In the genomic region with DNA sequence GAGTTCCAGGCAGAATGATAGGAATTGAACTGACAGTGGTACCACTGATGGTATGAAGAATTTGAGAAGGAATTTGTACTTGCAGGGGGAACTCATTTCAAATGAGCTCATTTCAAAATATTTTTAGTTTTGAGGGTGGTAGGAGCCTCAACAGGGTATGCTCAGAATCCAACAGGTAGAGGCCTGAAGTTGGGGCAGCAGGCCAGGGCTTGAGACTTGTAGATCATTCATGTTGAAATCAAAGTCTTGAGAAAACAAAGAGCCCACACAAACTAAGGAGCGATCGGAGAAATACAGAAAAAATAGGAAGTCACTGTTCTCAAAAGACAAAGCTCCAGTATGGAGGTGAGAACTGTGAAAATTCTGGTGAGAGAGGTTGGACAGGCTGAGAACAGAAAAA, we compare ENCODE assay signal across 10 cellular contexts. TPM values are rescaled to one million over a fixed set of nuclear protein-coding genes. Genes with fewer than 3 reads are reported as not detected.
A peak's percentile ranks its signal among the peaks of the same experiment; 100 is the strongest.
DNase-seq lines count a peak whose midpoint lies in the region; ATAC-seq lines count a peak whose summit lies in the region.
"Had no signal": no experiment of that assay in that cellular context is flagged by ENCODE, and none has a peak within 500 bp of the region (broad histone marks: within the 10 kb centered on the region; RNA-seq: fewer than 3 reads in every experiment).

No MANE protein-coding gene starts in this region.

- CTCF ChIA-PET in activated naive CD4-positive, alpha-beta T cell treated with anti-CD3 and anti-CD28 coated beads for 36 hours (lab: Charles Lee): interaction anchor here (1.4 to 1.7 kb wide), 2 partner anchors 10 to 179 kb away, joined by 4 to 5 read pairs; a partner anchor contains a TSS
- CTCF ChIA-PET in activated CD4-positive, alpha-beta memory T cell treated with anti-CD3 and anti-CD28 coated beads for 36 hours (lab: Charles Lee): interaction anchor here (0.6 to 1.1 kb wide), 2 partner anchors 44 to 187 kb away, joined by 3 to 4 read pairs; no protein-coding TSS in a partner anchor

- H3K27me3 ChIP-seq in iPS-18a (ENCODE audit: control insufficient read depth, insufficient read depth, low read length) (no peaks in the 10 kb centered on the region), subcutaneous abdominal adipose tissue (ENCODE audit: control insufficient read depth in 5 of 5, insufficient read depth in 4 of 5, low read length in 5 of 5) (no peaks in the 10 kb centered on the region)

- H3K36me3 Mint-ChIP-seq in activated naive CD4-positive, alpha-beta T cell treated with anti-CD3 and anti-CD28 coated beads for 36 hours (ENCODE audit: low read depth): no peaks in the 10 kb centered on the region
- no peaks in the 10 kb centered on the region for H3K36me3 Mint-ChIP-seq in activated CD4-positive, alpha-beta memory T cell treated with anti-CD3 and anti-CD28 coated beads for 36 hours

- H3K9ac ChIP-seq in iPS-18a (ENCODE audit: low read length): no peak overlapping the region
- H3K9ac ChIP-seq in subcutaneous abdominal adipose tissue (ENCODE audit: low read length in 5 of 5): peak overlapping the region in 4 of 5 donors; percentile 39 to 72 (median 64)

- intact Hi-C loops in activated naive CD4-positive, alpha-beta T cell treated with anti-CD3 and anti-CD28 coated beads for 36 hours (cut with micrococcal nuclease): loop anchor here (2.0 to 10.0 kb wide), 2 partner anchors 163 to 711 kb away; a partner anchor contains a TSS
- intact Hi-C loops in activated CD4-positive, alpha-beta memory T cell treated with anti-CD3 and anti-CD28 coated beads for 36 hours (cut with micrococcal nuclease): loop anchor here (10.0 kb wide), 1 partner anchor 591 kb away; no protein-coding TSS in a partner anchor

- H3K4me3 Mint-ChIP-seq in activated naive CD4-positive, alpha-beta T cell treated with anti-CD3 and anti-CD28 coated beads for 36 hours: peak overlapping the region; percentile 85
- peak overlapping the region; percentile 86 for H3K4me3 Mint-ChIP-seq in activated CD4-positive, alpha-beta memory T cell treated with anti-CD3 and anti-CD28 coated beads for 36 hours

- H3K4me1 Mint-ChIP-seq in activated naive CD4-positive, alpha-beta T cell treated with anti-CD3 and anti-CD28 coated beads for 36 hours (ENCODE audit: low read depth): peaks cover 45% of the 10 kb centered on the region
- peaks cover 56% of the 10 kb centered on the region for H3K4me1 Mint-ChIP-seq in activated CD4-positive, alpha-beta memory T cell treated with anti-CD3 and anti-CD28 coated beads for 36 hours (ENCODE audit: low read depth)

- peak overlapping the region; percentile 77 for H3K27ac Mint-ChIP-seq in activated naive CD4-positive, alpha-beta T cell treated with anti-CD3 and anti-CD28 coated beads for 36 hours
- H3K27ac Mint-ChIP-seq in activated CD4-positive, alpha-beta memory T cell treated with anti-CD3 and anti-CD28 coated beads for 36 hours: peak overlapping the region; percentile 86

- no peak for ATAC-seq in HG02973 (IDR thresholded peaks at IDR 0.05; ENCODE audit: unreplicated experiment)

- no peaks in the 10 kb centered on the region for H3K36me3 ChIP-seq in iPS-18a (ENCODE audit: control insufficient read depth, low read depth, low read length)
- no peaks in the 10 kb centered on the region for H3K36me3 ChIP-seq in subcutaneous abdominal adipose tissue (ENCODE audit: control insufficient read depth in 5 of 5, insufficient read depth in 5 of 5, low read length in 5 of 5)

- POLR2A ChIA-PET in activated CD4-positive, alpha-beta memory T cell treated with anti-CD3 and anti-CD28 coated beads for 36 hours (lab: Charles Lee): interaction anchor here (2.2 kb wide), 1 partner anchor 10 kb away, joined by 13 read pairs; a partner anchor contains a TSS

- peaks cover 15% of the 10 kb centered on the region for H3K9me3 ChIP-seq in iPS-18a (ENCODE audit: control insufficient read depth, low read depth, low read length)
- no peaks in the 10 kb centered on the region for H3K9me3 ChIP-seq in subcutaneous abdominal adipose tissue (ENCODE audit: control insufficient read depth in 5 of 5, low read length in 5 of 5)

- H3K4me1 ChIP-seq in iPS-18a (ENCODE audit: control insufficient read depth, low read depth, low read length) (peaks cover 5% of the 10 kb centered on the region), subcutaneous abdominal adipose tissue (ENCODE audit: control insufficient read depth in 5 of 5, insufficient read depth in 5 of 5, low read length in 5 of 5) (peaks cover 2 to 23% (median 15%) of the 10 kb centered on the region in 5 donors)

- no peaks in the 10 kb centered on the region for H3K27me3 Mint-ChIP-seq in activated naive CD4-positive, alpha-beta T cell treated with anti-CD3 and anti-CD28 coated beads for 36 hours (ENCODE audit: low read depth)
- H3K27me3 Mint-ChIP-seq in activated CD4-positive, alpha-beta memory T cell treated with anti-CD3 and anti-CD28 coated beads for 36 hours: no peaks in the 10 kb centered on the region

- no peak for DNase-seq in activated naive CD4-positive, alpha-beta T cell treated with anti-CD3 and anti-CD28 coated beads for 36 hours
- no peak for DNase-seq in activated naive CD4-positive, alpha-beta T cell treated with anti-CD3 and anti-CD28 coated beads, Interleukin-2, amount 50 U/mL, for 16 hours
- no peak for DNase-seq in activated CD4-positive, alpha-beta memory T cell treated with anti-CD3 and anti-CD28 coated beads for 36 hours
- no peak for DNase-seq in pons (ENCODE audit: low spot score)
- no peak for DNase-seq in stimulated activated naive CD4-positive, alpha-beta T cell (lab: John Stamatoyannopoulos, UW)
- DNase-seq: head of caudate nucleus, NCI-H748 treated with DMSO at 0.1 percent for 48 hours had no signal

- H3K9me3 Mint-ChIP-seq in activated naive CD4-positive, alpha-beta T cell treated with anti-CD3 and anti-CD28 coated beads for 36 hours: no peaks in the 10 kb centered on the region
- no peaks in the 10 kb centered on the region for H3K9me3 Mint-ChIP-seq in activated CD4-positive, alpha-beta memory T cell treated with anti-CD3 and anti-CD28 coated beads for 36 hours

- no peak overlapping the region for H3K27ac ChIP-seq in iPS-18a (ENCODE audit: low read length)
- H3K27ac ChIP-seq in subcutaneous abdominal adipose tissue (ENCODE audit: low read depth, low read length): no peak overlapping the region

- peak overlapping the region; percentile 74 for H3K4me3 ChIP-seq in iPS-18a (ENCODE audit: low read length)
- peak overlapping the region; percentile 81 to 84 (median 83) for H3K4me3 ChIP-seq in subcutaneous abdominal adipose tissue (ENCODE audit: low read depth in 1 of 5, low read length in 5 of 5)

RNA-seq across cellular contexts. Expression of a gene that starts 1.0 kb away (rescaled TPM):
- total RNA-seq in activated naive CD4-positive, alpha-beta T cell treated with anti-CD3 and anti-CD28 coated beads for 36 hours: 10 to 100 TPM in 1 of 2 experiments, 1 to 10 TPM in 1; 9.7 to 10.0 TPM
- total RNA-seq in activated CD4-positive, alpha-beta memory T cell treated with anti-CD3 and anti-CD28 coated beads for 36 hours: 10 to 100 TPM; 14.3 to 14.5 TPM

RNA-seq across cellular contexts. Expression of a gene that starts 10.4 kb away (rescaled TPM):
- 10 to 100 TPM; 17.0 to 17.1 TPM for total RNA-seq in activated naive CD4-positive, alpha-beta T cell treated with anti-CD3 and anti-CD28 coated beads for 36 hours
- total RNA-seq in activated CD4-positive, alpha-beta memory T cell treated with anti-CD3 and anti-CD28 coated beads for 36 hours: 10 to 100 TPM; 20.6 to 21.4 TPM
